In the genomic region with DNA sequence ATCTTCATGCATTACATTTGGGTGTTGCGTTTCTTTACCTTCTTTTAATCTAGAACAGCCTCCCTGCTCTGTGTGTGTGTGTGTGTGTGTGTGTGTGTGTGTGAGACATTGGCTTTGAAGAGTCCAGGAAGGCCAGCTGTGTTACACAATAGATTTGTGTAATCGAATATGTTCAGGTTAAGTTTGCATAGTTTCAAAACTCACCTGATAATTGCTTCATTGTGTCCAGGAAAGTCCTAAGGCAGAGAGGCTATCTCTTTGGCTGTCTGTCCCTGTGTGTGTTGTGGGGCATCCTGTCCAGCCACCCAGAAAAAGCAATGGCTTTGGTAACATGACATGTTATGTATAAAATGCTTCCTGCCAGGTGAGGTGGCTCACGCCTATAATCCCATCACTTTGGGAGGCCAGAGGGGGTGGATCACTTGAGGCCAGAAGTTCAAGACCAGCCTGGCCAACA, we compare ENCODE assay signal across 1 cellular context.
TF ChIP-seq lines count a peak whose summit lies in the region.

No MANE protein-coding gene starts in this region.

TF ChIP-seq in HepG2, 621 proteins besides CTCF, POLR2A, EP300 and RAD21 (continued from another document and continues in another):
- TF ChIP-seq, protein P1, sequence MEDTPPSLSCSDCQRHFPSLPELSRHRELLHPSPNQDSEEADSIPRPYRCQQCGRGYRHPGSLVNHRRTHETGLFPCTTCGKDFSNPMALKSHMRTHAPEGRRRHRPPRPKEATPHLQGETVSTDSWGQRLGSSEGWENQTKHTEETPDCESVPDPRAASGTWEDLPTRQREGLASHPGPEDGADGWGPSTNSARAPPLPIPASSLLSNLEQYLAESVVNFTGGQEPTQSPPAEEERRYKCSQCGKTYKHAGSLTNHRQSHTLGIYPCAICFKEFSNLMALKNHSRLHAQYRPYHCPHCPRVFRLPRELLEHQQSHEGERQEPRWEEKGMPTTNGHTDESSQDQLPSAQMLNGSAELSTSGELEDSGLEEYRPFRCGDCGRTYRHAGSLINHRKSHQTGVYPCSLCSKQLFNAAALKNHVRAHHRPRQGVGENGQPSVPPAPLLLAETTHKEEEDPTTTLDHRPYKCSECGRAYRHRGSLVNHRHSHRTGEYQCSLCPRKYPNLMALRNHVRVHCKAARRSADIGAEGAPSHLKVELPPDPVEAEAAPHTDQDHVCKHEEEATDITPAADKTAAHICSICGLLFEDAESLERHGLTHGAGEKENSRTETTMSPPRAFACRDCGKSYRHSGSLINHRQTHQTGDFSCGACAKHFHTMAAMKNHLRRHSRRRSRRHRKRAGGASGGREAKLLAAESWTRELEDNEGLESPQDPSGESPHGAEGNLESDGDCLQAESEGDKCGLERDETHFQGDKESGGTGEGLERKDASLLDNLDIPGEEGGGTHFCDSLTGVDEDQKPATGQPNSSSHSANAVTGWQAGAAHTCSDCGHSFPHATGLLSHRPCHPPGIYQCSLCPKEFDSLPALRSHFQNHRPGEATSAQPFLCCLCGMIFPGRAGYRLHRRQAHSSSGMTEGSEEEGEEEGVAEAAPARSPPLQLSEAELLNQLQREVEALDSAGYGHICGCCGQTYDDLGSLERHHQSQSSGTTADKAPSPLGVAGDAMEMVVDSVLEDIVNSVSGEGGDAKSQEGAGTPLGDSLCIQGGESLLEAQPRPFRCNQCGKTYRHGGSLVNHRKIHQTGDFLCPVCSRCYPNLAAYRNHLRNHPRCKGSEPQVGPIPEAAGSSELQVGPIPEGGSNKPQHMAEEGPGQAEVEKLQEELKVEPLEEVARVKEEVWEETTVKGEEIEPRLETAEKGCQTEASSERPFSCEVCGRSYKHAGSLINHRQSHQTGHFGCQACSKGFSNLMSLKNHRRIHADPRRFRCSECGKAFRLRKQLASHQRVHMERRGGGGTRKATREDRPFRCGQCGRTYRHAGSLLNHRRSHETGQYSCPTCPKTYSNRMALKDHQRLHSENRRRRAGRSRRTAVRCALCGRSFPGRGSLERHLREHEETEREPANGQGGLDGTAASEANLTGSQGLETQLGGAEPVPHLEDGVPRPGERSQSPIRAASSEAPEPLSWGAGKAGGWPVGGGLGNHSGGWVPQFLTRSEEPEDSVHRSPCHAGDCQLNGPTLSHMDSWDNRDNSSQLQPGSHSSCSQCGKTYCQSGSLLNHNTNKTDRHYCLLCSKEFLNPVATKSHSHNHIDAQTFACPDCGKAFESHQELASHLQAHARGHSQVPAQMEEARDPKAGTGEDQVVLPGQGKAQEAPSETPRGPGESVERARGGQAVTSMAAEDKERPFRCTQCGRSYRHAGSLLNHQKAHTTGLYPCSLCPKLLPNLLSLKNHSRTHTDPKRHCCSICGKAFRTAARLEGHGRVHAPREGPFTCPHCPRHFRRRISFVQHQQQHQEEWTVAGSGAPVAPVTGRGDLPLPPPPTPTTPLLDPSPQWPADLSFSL (CRISPR knock-in tag; IDR thresholded peaks at IDR 0.05) = peak; percentile 97
- peak; percentile 67; the same call in 1 of the 2 replicates for TF ChIP-seq ZNF292 (CRISPR knock-in tag; IDR thresholded peaks at IDR 0.05; ENCODE audit: borderline replicate concordance, low read depth)
- 0 out of 2 replicates have a peak, but pooled peaks have one; percentile 65 for TF ChIP-seq ZNF510 (CRISPR knock-in tag; IDR thresholded peaks at IDR 0.05; ENCODE audit: low read depth)
- peak; percentile 76 for TF ChIP-seq REPIN1 (CRISPR knock-in tag; IDR thresholded peaks at IDR 0.05; ENCODE audit: borderline replicate concordance, low read depth)
- no peak; the same call in 1 of the 2 replicates for TF ChIP-seq PPARG (CRISPR knock-in tag; conservative IDR thresholded peaks at IDR 0.05)
- 0 out of 2 replicates have a peak, but pooled peaks have one; percentile 5 for TF ChIP-seq FOXP1 (IDR thresholded peaks at IDR 0.05)
- TF ChIP-seq FOXP1 (CRISPR knock-in tag; IDR thresholded peaks at IDR 0.05) = peak; percentile 55; the same call in 1 of the 2 replicates
- peak; percentile 48; the same call in 1 of the 2 replicates for TF ChIP-seq HDAC1 (CRISPR knock-in tag; IDR thresholded peaks at IDR 0.05)
- TF ChIP-seq ZMYM2 (CRISPR knock-in tag; IDR thresholded peaks at IDR 0.05) = peak; percentile 88
- no peak for TF ChIP-seq ZNF207 (IDR thresholded peaks at IDR 0.05; ENCODE audit: borderline replicate concordance)
- no peak for TF ChIP-seq ATAD3A (CRISPR knock-in tag; IDR thresholded peaks at IDR 0.05)
- no peak for TF ChIP-seq ETV6 (CRISPR knock-in tag; conservative IDR thresholded peaks at IDR 0.05)
- no peak for TF ChIP-seq MXI1 (IDR thresholded peaks at IDR 0.05; ENCODE audit: borderline replicate concordance, low read depth, low read length)
- TF ChIP-seq FOXC1 (CRISPR knock-in tag; IDR thresholded peaks at IDR 0.05; ENCODE audit: borderline replicate concordance) = no peak
- TF ChIP-seq ZBTB7B (CRISPR knock-in tag; IDR thresholded peaks at IDR 0.05) = no peak
- TF ChIP-seq, protein P2, sequence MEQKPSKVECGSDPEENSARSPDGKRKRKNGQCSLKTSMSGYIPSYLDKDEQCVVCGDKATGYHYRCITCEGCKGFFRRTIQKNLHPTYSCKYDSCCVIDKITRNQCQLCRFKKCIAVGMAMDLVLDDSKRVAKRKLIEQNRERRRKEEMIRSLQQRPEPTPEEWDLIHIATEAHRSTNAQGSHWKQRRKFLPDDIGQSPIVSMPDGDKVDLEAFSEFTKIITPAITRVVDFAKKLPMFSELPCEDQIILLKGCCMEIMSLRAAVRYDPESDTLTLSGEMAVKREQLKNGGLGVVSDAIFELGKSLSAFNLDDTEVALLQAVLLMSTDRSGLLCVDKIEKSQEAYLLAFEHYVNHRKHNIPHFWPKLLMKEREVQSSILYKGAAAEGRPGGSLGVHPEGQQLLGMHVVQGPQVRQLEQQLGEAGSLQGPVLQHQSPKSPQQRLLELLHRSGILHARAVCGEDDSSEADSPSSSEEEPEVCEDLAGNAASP (CRISPR knock-in tag; IDR thresholded peaks at IDR 0.05; ENCODE audit: borderline replicate concordance) = peak; percentile 57; the same call in 1 of the 2 replicates
- no peak for TF ChIP-seq BORCS8-MEF2B (CRISPR knock-in tag; IDR thresholded peaks at IDR 0.05)
- no peak for TF ChIP-seq PAX8 (CRISPR knock-in tag; IDR thresholded peaks at IDR 0.05; ENCODE audit: borderline replicate concordance)
- peak; percentile 17; the same call in 1 of the 2 replicates for TF ChIP-seq SMC3 (IDR thresholded peaks at IDR 0.05; ENCODE audit: low read length)
- TF ChIP-seq ZNF782 (CRISPR knock-in tag; IDR thresholded peaks at IDR 0.05; ENCODE audit: borderline replicate concordance) = peak; percentile 43; the same call in 1 of the 2 replicates
- TF ChIP-seq, protein P3, sequence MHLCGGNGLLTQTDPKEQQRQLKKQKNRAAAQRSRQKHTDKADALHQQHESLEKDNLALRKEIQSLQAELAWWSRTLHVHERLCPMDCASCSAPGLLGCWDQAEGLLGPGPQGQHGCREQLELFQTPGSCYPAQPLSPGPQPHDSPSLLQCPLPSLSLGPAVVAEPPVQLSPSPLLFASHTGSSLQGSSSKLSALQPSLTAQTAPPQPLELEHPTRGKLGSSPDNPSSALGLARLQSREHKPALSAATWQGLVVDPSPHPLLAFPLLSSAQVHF (CRISPR knock-in tag; IDR thresholded peaks at IDR 0.05) = no peak
- no peak for TF ChIP-seq ZNF563 (CRISPR knock-in tag; IDR thresholded peaks at IDR 0.05)
- peak; percentile 95 for TF ChIP-seq SOX5 (CRISPR knock-in tag; IDR thresholded peaks at IDR 0.05; ENCODE audit: borderline replicate concordance)
- TF ChIP-seq SNAPC2 (CRISPR knock-in tag; IDR thresholded peaks at IDR 0.05) = peak; percentile 60; the same call in 1 of the 2 replicates
- TF ChIP-seq ZBTB42 (CRISPR knock-in tag; IDR thresholded peaks at IDR 0.05) = no peak
- peak; percentile 94 for TF ChIP-seq CEBPG (CRISPR knock-in tag; IDR thresholded peaks at IDR 0.05)
- no peak for TF ChIP-seq ZNF674 (CRISPR knock-in tag; IDR thresholded peaks at IDR 0.05; ENCODE audit: low read depth)
- TF ChIP-seq, protein P4, sequence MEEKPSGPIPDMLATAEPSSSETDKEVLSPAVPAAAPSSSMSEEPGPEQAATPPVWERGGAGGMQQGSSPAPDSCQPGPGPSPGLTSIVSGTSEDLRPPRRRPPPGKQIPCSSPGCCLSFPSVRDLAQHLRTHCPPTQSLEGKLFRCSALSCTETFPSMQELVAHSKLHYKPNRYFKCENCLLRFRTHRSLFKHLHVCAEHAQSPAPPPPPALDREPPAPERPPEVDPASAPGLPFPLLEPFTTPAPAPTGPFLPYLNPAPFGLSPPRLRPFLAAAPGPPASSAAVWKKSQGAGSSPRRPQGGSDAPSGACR (CRISPR knock-in tag; IDR thresholded peaks at IDR 0.05) = 0 out of 2 replicates have a peak, but pooled peaks have one; percentile 33
- no peak for TF ChIP-seq ZNF678 (CRISPR knock-in tag; IDR thresholded peaks at IDR 0.05)
- TF ChIP-seq KDM1A (CRISPR knock-in tag; IDR thresholded peaks at IDR 0.05) = peak; percentile 48; the same call in 1 of the 2 replicates
- no peak for TF ChIP-seq RFXAP (CRISPR knock-in tag; IDR thresholded peaks at IDR 0.05; ENCODE audit: borderline replicate concordance)
- 0 out of 2 replicates have a peak, but pooled peaks have one; percentile 33 for TF ChIP-seq ZSCAN29 (CRISPR knock-in tag; conservative IDR thresholded peaks at IDR 0.05)
- TF ChIP-seq HNF4A (CRISPR knock-in tag; IDR thresholded peaks at IDR 0.05) = peak; percentile 63
- TF ChIP-seq YY1 (IDR thresholded peaks at IDR 0.05; ENCODE audit: insufficient read depth, insufficient replicate concordance, low read depth, low read length) = no peak
- TF ChIP-seq POGZ (CRISPR knock-in tag; IDR thresholded peaks at IDR 0.05) = peak; percentile 34; the same call in 1 of the 2 replicates
- 0 out of 2 replicates have a peak, but pooled peaks have one; percentile 39 for TF ChIP-seq TCF7L2 (IDR thresholded peaks at IDR 0.05; ENCODE audit: low read depth, low read length)
- TF ChIP-seq, protein P5, sequence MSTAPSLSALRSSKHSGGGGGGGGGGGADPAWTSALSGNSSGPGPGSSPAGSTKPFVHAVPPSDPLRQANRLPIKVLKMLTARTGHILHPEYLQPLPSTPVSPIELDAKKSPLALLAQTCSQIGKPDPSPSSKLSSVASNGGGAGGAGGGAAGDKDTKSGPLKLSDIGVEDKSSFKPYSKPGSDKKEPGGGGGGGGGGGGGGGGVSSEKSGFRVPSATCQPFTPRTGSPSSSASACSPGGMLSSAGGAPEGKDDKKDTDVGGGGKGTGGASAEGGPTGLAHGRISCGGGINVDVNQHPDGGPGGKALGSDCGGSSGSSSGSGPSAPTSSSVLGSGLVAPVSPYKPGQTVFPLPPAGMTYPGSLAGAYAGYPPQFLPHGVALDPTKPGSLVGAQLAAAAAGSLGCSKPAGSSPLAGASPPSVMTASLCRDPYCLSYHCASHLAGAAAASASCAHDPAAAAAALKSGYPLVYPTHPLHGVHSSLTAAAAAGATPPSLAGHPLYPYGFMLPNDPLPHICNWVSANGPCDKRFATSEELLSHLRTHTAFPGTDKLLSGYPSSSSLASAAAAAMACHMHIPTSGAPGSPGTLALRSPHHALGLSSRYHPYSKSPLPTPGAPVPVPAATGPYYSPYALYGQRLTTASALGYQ (CRISPR knock-in tag; IDR thresholded peaks at IDR 0.05) = no peak
- TF ChIP-seq, protein P6, sequence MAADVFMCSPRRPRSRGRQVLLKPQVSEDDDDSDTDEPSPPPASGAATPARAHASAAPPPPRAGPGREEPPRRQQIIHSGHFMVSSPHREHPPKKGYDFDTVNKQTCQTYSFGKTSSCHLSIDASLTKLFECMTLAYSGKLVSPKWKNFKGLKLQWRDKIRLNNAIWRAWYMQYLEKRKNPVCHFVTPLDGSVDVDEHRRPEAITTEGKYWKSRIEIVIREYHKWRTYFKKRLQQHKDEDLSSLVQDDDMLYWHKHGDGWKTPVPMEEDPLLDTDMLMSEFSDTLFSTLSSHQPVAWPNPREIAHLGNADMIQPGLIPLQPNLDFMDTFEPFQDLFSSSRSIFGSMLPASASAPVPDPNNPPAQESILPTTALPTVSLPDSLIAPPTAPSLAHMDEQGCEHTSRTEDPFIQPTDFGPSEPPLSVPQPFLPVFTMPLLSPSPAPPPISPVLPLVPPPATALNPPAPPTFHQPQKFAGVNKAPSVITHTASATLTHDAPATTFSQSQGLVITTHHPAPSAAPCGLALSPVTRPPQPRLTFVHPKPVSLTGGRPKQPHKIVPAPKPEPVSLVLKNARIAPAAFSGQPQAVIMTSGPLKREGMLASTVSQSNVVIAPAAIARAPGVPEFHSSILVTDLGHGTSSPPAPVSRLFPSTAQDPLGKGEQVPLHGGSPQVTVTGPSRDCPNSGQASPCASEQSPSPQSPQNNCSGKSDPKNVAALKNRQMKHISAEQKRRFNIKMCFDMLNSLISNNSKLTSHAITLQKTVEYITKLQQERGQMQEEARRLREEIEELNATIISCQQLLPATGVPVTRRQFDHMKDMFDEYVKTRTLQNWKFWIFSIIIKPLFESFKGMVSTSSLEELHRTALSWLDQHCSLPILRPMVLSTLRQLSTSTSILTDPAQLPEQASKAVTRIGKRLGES (CRISPR knock-in tag; IDR thresholded peaks at IDR 0.05; ENCODE audit: borderline replicate concordance) = no peak
- TF ChIP-seq ZNF605 (CRISPR knock-in tag; IDR thresholded peaks at IDR 0.05) = peak; percentile 33; the same call in 1 of the 2 replicates
- no peak for TF ChIP-seq NFIB (CRISPR knock-in tag; IDR thresholded peaks at IDR 0.05; ENCODE audit: borderline replicate concordance)
- no peak for TF ChIP-seq YEATS4 (CRISPR knock-in tag; IDR thresholded peaks at IDR 0.05; ENCODE audit: borderline replicate concordance)
- TF ChIP-seq GZF1 (CRISPR knock-in tag; IDR thresholded peaks at IDR 0.05) = no peak
- TF ChIP-seq, protein P7, sequence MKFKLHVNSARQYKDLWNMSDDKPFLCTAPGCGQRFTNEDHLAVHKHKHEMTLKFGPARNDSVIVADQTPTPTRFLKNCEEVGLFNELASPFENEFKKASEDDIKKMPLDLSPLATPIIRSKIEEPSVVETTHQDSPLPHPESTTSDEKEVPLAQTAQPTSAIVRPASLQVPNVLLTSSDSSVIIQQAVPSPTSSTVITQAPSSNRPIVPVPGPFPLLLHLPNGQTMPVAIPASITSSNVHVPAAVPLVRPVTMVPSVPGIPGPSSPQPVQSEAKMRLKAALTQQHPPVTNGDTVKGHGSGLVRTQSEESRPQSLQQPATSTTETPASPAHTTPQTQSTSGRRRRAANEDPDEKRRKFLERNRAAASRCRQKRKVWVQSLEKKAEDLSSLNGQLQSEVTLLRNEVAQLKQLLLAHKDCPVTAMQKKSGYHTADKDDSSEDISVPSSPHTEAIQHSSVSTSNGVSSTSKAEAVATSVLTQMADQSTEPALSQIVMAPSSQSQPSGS (CRISPR knock-in tag; IDR thresholded peaks at IDR 0.05) = no peak
- peak; percentile 65; the same call in 1 of the 2 replicates for TF ChIP-seq RXRB (CRISPR knock-in tag; IDR thresholded peaks at IDR 0.05; ENCODE audit: borderline replicate concordance)
